Comparison of ENCODE assay signal across 8 cellular contexts in the genomic region with DNA sequence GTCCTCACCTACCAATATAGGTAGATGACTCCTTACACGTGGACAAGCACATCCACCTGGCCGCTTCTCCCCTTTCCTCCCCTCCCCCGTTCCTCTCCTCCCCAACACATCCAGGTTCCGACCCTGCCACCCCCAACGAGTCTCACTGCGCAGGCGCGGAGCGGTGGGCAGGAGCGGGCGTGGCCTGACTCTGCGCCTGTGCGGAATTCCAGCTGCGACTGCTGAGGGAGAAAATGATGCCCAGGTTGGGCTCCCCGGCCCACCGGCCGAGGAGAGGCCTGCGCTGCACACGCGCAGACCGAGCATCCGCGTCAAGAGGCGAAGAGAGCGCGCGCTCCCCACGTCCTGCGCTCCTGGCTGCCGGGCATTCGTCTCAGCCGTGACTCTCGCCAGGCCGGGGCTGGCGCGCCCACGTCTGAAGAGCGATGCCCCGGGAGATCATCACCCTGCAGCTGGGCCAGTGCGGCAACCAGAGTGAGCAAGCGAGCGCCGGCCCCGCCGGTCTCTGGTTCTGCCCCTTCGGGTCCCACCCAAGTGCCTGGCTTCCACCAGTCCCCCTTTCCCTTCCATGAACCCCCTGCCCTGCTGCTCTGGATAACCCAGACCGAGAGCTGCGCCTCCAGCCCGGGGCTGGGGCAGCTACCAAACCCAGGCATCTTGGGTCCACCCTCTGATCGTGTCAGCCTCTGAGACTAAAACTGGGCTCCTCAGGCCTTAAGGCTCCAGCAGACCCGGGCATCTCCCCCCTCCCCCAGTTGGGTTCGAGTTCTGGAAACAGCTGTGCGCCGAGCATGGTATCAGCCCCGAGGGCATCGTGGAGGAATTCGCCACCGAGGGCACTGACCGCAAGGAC. TPM values are rescaled to one million over a fixed set of nuclear protein-coding genes. Genes with fewer than 3 reads are reported as not detected.
A peak's percentile ranks its signal among the peaks of the same experiment; 100 is the strongest.
DNase-seq lines count a peak whose midpoint lies in the region; ATAC-seq and TF ChIP-seq lines count a peak whose summit lies in the region.

A gene (plus strand): TSS at position 206 of the 853 bp plus-strand sequence. CDS start 220 bp downstream, at position 426.

- WGBS in lung, 2 donors: 3 to 4% methylated on average over 49 to 56 of the region's 59 CpGs

- no peak for TF ChIP-seq CTCF in lung (IDR thresholded peaks at IDR 0.05; ENCODE audit: control extremely low read depth, extremely low read depth)

- H3K4me1 ChIP-seq in lung (ENCODE audit: control insufficient read depth in 2 of 2, insufficient read depth in 2 of 2, low read length in 2 of 2): peaks cover 0 to 4% of the 10 kb centered on the region in 2 donors

- ATAC-seq in HG03196 (IDR thresholded peaks at IDR 0.05; ENCODE audit: unreplicated experiment) (peak; percentile 48), lung (ENCODE audit: insufficient read depth, low FRiP score) (peak; percentile 90), GM21528 (IDR thresholded peaks at IDR 0.05; ENCODE audit: low FRiP score, unreplicated experiment) (no peak)

- H3K27me3 ChIP-seq in lung (ENCODE audit: control insufficient read depth, insufficient read depth): no peaks in the 10 kb centered on the region

- peak within 1 kb of the TSS; percentile 64 for H3K4me3 ChIP-seq in lung

- H3K9me3 ChIP-seq in lung (ENCODE audit: control insufficient read depth in 2 of 2, insufficient read depth in 1 of 2, low read length in 1 of 2): no peaks in the 10 kb centered on the region

- peaks cover 0 to 4% of the 10 kb centered on the region in 2 donors for H3K36me3 ChIP-seq in lung (ENCODE audit: control insufficient read depth in 2 of 2, insufficient read depth in 2 of 2, low read length in 2 of 2)

- H3K27ac ChIP-seq in lung (ENCODE audit: low read depth in 1 of 2, low read length in 1 of 2): peak within 1 kb of the TSS; percentile 73 to 79

- peak; percentile 94 for DNase-seq in DMS79 (lab: John Stamatoyannopoulos, UW)
- DNase-seq in NCI-H748 (lab: John Stamatoyannopoulos, UW; ENCODE audit: unreplicated experiment): peak; percentile 97
- peak; percentile 94 for DNase-seq in activated CD8-positive, alpha-beta memory T cell treated with anti-CD3 and anti-CD28 coated beads for 24 hours
- DNase-seq in effector CD4-positive, alpha-beta T cell: peak; percentile 55
- peak; percentile 89 for DNase-seq in lung (ENCODE audit: low spot score)
- peak; percentile 56 to 63 (median 59) for DNase-seq in stimulated activated CD4-positive, alpha-beta T cell treated with anti-CD3 and anti-CD28 coated beads, TNF-alpha, amount 100 ng/mL, for 48 hours (ENCODE audit: low read depth in 3 of 3)

RNA-seq across cellular contexts. Expression of the gene that starts here (rescaled TPM):
- total RNA-seq in lung: 10 to 100 TPM; 13.0 to 22.0 TPM
- 10 to 100 TPM in 1 of 2 donors, 1 to 10 TPM in 1; 6.9 to 10.5 TPM for polyA plus RNA-seq in lung
